Comparison of ENCODE assay signal across 33 cellular contexts in the genomic region with DNA sequence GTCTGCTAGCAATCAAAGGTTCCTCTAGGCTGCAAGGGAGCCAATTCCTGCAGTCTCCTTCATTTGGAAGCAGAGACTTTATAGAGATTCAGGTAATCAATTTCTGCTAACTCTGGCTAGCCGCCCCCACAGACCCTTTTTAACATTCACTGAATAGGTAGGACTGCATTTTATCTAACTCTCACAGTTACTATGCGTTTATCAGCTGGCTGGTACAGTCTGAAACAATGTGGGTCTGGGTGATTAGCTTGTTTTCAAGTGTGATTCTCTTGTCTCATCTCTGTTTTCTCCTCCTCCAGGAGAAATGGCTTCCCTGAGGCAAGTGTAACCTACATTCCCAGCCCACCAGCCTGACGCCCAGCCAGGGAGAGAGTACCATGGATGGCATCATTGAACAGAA.
"Had no signal": no experiment of that assay in that cellular context is flagged by ENCODE, and none has a peak within 500 bp of the region (broad histone marks: within the 10 kb centered on the region; RNA-seq: fewer than 3 reads in every experiment).

No MANE protein-coding gene starts in this region.

- H3K9me3 ChIP-seq: MG63 had no signal

- H3K36me3 ChIP-seq: MG63 had no signal

- DNase-seq: Karpas-422, Kasumi-1, MG63, MM.1S, MV-4-11, NCI-H1048, NCI-H1092, NCI-H1092 treated with DMSO at 0.1 percent for 48 hours, NCI-H1105, NCI-H1105 treated with DMSO at 0.1 percent for 48 hours, NCI-H1417, NCI-H1417 treated with DMSO at 0.1 percent for 48 hours, NCI-H1436, NCI-H1436 treated with DMSO at 0.1 percent for 48 hours, NCI-H146, NCI-H1694, NCI-H1694 treated with DMSO at 0.1 percent for 48 hours, NCI-H187, NCI-H1930, NCI-H2029, NCI-H2029 treated with DMSO at 0.1 percent for 48 hours, NCI-H2081, NCI-H2081 treated with DMSO at 0.1 percent for 48 hours, NCI-H2107, NCI-H2171, NCI-H2171 treated with DMSO at 0.1 percent for 48 hours, NCI-H2227 treated with DMSO at 0.1 percent for 48 hours, NCI-H226, NCI-H345, NCI-H446, NCI-H446 treated with DMSO at 0.1 percent for 48 hours, NCI-H510A, NCI-H510A treated with DMSO at 0.1 percent for 48 hours had no signal

- H3K27me3 ChIP-seq: MG63 had no signal

- H3K4me3 ChIP-seq: MG63 had no signal
